Comparison of ENCODE assay signal across 1 cellular context in genomic region chr1:20634594-20635084, GRCh38.
TF ChIP-seq lines count a peak whose summit lies in the region.

No MANE protein-coding gene starts in this region.

TF ChIP-seq in H1, 55 proteins besides CTCF, POLR2A, EP300 and RAD21:
- TF ChIP-seq SP4 (IDR thresholded peaks at IDR 0.05; ENCODE audit: low read length) (0 out of 2 replicates have a peak, but pooled peaks have one; percentile 14), MAFK (IDR thresholded peaks at IDR 0.05; ENCODE audit: low read depth, low read length) (no peak), SIRT6 (IDR thresholded peaks at IDR 0.05; ENCODE audit: low read length) (no peak)
